9 cellular contexts compared by ENCODE assay signal in genomic region chrX:109886122-109886761, GRCh38.
A peak's percentile ranks its signal among the peaks of the same experiment; 100 is the strongest.
DNase-seq lines count a peak whose midpoint lies in the region; ATAC-seq and TF ChIP-seq lines count a peak whose summit lies in the region.
"Had no signal": no experiment of that assay in that cellular context is flagged by ENCODE, and none has a peak within 500 bp of the region (broad histone marks: within the 10 kb centered on the region; RNA-seq: fewer than 3 reads in every experiment).

No MANE protein-coding gene starts in this region.

- DNase-seq in M059J (ENCODE audit: low read depth) (peak; percentile 59), fibroblast of gingiva (ENCODE audit: low read depth) (peak; percentile 17), posterior cingulate gyrus (peak in 6 of 10 donors; percentile 9 to 77 (median 18))

- H3K4me2 ChIP-seq in DOHH2 (ENCODE audit: low read length): no peak overlapping the region

- TF ChIP-seq CTCF in 22Rv1 (IDR thresholded peaks at IDR 0.05) (peak; percentile 74), DOHH2 (IDR thresholded peaks at IDR 0.05; ENCODE audit: low read depth, low read length, poor library complexity, severe bottlenecking) (peak; percentile 62), VCaP (conservative IDR thresholded peaks at IDR 0.05) (peak; percentile 65)

- no peaks in the 10 kb centered on the region for H3K27me3 ChIP-seq in DOHH2 (ENCODE audit: control insufficient read depth, low read length)

- no peaks in the 10 kb centered on the region for H3K79me2 ChIP-seq in DOHH2 (ENCODE audit: control insufficient read depth, low read length)

- no peak for ATAC-seq in HG03457 (IDR thresholded peaks at IDR 0.05; ENCODE audit: unreplicated experiment)
- no peak for ATAC-seq in GM18519 (IDR thresholded peaks at IDR 0.05; ENCODE audit: low FRiP score, unreplicated experiment)

- H3K27ac ChIP-seq in 22Rv1 (no peak overlapping the region), DOHH2 (ENCODE audit: low read depth, low read length) (no peak overlapping the region), VCaP (no peak overlapping the region)
- H3K27ac ChIP-seq: epithelial cell of prostate had no signal

- H3K36me3 ChIP-seq in DOHH2 (ENCODE audit: control insufficient read depth, low read length): no peaks in the 10 kb centered on the region

- H3K4me1 ChIP-seq in DOHH2 (ENCODE audit: control insufficient read depth, low read length): peaks cover 22% of the 10 kb centered on the region

- no peaks in the 10 kb centered on the region for H3F3A ChIP-seq in DOHH2 (ENCODE audit: control insufficient read depth, insufficient read depth)

- no peaks in the 10 kb centered on the region for H4K20me1 ChIP-seq in DOHH2 (ENCODE audit: control insufficient read depth, insufficient read depth, low read depth, low read length)

- no peak overlapping the region for H3K4me3 ChIP-seq in DOHH2 (ENCODE audit: low read length)

- no peaks in the 10 kb centered on the region for H3K9me2 ChIP-seq in DOHH2 (replicated peaks; ENCODE audit: control insufficient read depth, low read length)

- no peaks in the 10 kb centered on the region for H3K9me3 ChIP-seq in DOHH2 (ENCODE audit: control insufficient read depth, insufficient read depth, low read length)

- intact Hi-C loops in posterior cingulate gyrus (cut with DNase I): no loop called here
